24 cellular contexts compared by ENCODE assay signal in genomic region chr7:22787936-22788335, GRCh38.
"Had no signal": no experiment of that assay in that cellular context is flagged by ENCODE, and none has a peak within 500 bp of the region (broad histone marks: within the 10 kb centered on the region; RNA-seq: fewer than 3 reads in every experiment).

No MANE protein-coding gene starts in this region.

- H3K4me1 Mint-ChIP-seq: activated CD4-positive, alpha-beta T cell treated with anti-CD3 and anti-CD28 coated beads, Interleukin-2, amount 10 ng/mL, durations not matched to agents 24 days and 14 days; activated naive CD8-positive, alpha-beta T cell treated with anti-CD3 and anti-CD28 coated beads for 36 hours; activated T-helper 17 cell treated with anti-CD3 and anti-CD28 coated beads, Interleukin-2, amount 50 U/mL, for 72 hours; central memory CD8-positive, alpha-beta T cell; nephron progenitor cell had no signal

- H3K36me3 Mint-ChIP-seq: activated naive CD8-positive, alpha-beta T cell treated with anti-CD3 and anti-CD28 coated beads for 36 hours had no signal

- H3K36me3 ChIP-seq: brain microvascular endothelial cell, right atrium auricular region, thyroid gland had no signal

- H3K27me3 Mint-ChIP-seq: activated CD8-positive, alpha-beta T cell treated with anti-CD3 and anti-CD28 coated beads for 36 hours; activated naive CD8-positive, alpha-beta T cell treated with anti-CD3 and anti-CD28 coated beads for 36 hours; progenitor cell of endocrine pancreas had no signal

- ATAC-seq: activated CD8-positive, alpha-beta T cell treated with anti-CD3 and anti-CD28 coated beads for 36 hours; activated T-helper 17 cell treated with anti-CD3 and anti-CD28 coated beads, Interleukin-2, amount 50 U/mL, for 72 hours; foreskin keratinocyte; left lobe of liver had no signal

- H3K9me3 ChIP-seq: right atrium auricular region, thyroid gland had no signal

- H3K4me3 Mint-ChIP-seq: activated CD4-positive, alpha-beta T cell treated with anti-CD3 and anti-CD28 coated beads, Interleukin-2, amount 10 ng/mL, durations not matched to agents 24 days and 14 days; activated CD8-positive, alpha-beta T cell treated with anti-CD3 and anti-CD28 coated beads for 36 hours; activated naive CD8-positive, alpha-beta T cell treated with anti-CD3 and anti-CD28 coated beads for 36 hours; activated T-helper 17 cell treated with anti-CD3 and anti-CD28 coated beads, Interleukin-2, amount 50 U/mL, for 72 hours; central memory CD8-positive, alpha-beta T cell; nephron progenitor cell had no signal

- H3K4me3 ChIP-seq: right atrium auricular region, thyroid gland had no signal

- H3K4me1 ChIP-seq: foreskin keratinocyte, right atrium auricular region, thyroid gland had no signal

- H3K27ac Mint-ChIP-seq: activated CD4-positive, alpha-beta T cell treated with anti-CD3 and anti-CD28 coated beads, Interleukin-2, amount 10 ng/mL, durations not matched to agents 24 days and 14 days; activated CD8-positive, alpha-beta T cell treated with anti-CD3 and anti-CD28 coated beads for 36 hours; activated naive CD8-positive, alpha-beta T cell treated with anti-CD3 and anti-CD28 coated beads for 36 hours; activated T-helper 17 cell treated with anti-CD3 and anti-CD28 coated beads, Interleukin-2, amount 50 U/mL, for 72 hours; nephron progenitor cell; progenitor cell of endocrine pancreas had no signal

- H3K27me3 ChIP-seq: brain microvascular endothelial cell, foreskin keratinocyte, right atrium auricular region, thyroid gland had no signal

- H3K9me3 Mint-ChIP-seq: activated CD4-positive, alpha-beta T cell treated with anti-CD3 and anti-CD28 coated beads, Interleukin-2, amount 10 ng/mL, durations not matched to agents 24 days and 14 days; activated CD8-positive, alpha-beta T cell treated with anti-CD3 and anti-CD28 coated beads for 36 hours; activated naive CD8-positive, alpha-beta T cell treated with anti-CD3 and anti-CD28 coated beads for 36 hours; activated T-helper 17 cell treated with anti-CD3 and anti-CD28 coated beads, Interleukin-2, amount 50 U/mL, for 72 hours; central memory CD8-positive, alpha-beta T cell had no signal

- DNase-seq: activated CD4-positive, alpha-beta T cell treated with anti-CD3 and anti-CD28 coated beads, Interleukin-2, amount 10 ng/mL, durations not matched to agents 24 days and 14 days; activated CD8-positive, alpha-beta T cell treated with anti-CD3 and anti-CD28 coated beads for 36 hours; activated naive CD4-positive, alpha-beta T cell; activated naive CD8-positive, alpha-beta T cell treated with anti-CD3 and anti-CD28 coated beads for 36 hours; activated T-cell treated with anti-CD3 and anti-CD28 coated beads, Interleukin-2, amount 50 U/mL, for 1 hour; brain microvascular endothelial cell; cortex of kidney; effector CD4-positive, alpha-beta T cell; foreskin keratinocyte; glutamatergic neuron; kidney; mammary epithelial cell; nephron progenitor cell; stimulated activated CD4-positive, alpha-beta T cell treated with anti-CD3 and anti-CD28 coated beads, Interleukin-12 subunit alpha, Interleukin-12 subunit beta, amount 100 ng/mL, for 4 hours; stimulated activated CD4-positive, alpha-beta T cell treated with anti-CD3 and anti-CD28 coated beads, Interleukin-1b, Interleukin-23, amount 100 ng/mL, for 48 hours; stimulated activated CD8-positive, alpha-beta memory T cell treated with anti-CD3 and anti-CD28 coated beads, Interleukin-4, amount 100 ng/mL, for 48 hours; stimulated activated naive CD4-positive, alpha-beta T cell treated with Interleukin-2 at 50 U/mL for 16 hours; T1000; thyroid gland had no signal

- FAIRE-seq: kidney had no signal

- H3K27ac ChIP-seq: brain microvascular endothelial cell, foreskin keratinocyte, right atrium auricular region, thyroid gland had no signal
